Comparison of ENCODE assay signal across 16 cellular contexts in genomic region chr1:220696863-220697231, GRCh38. TPM values are rescaled to one million over a fixed set of nuclear protein-coding genes. Genes with fewer than 3 reads are reported as not detected.
A peak's percentile ranks its signal among the peaks of the same experiment; 100 is the strongest.
DNase-seq lines count a peak whose midpoint lies in the region; ATAC-seq and TF ChIP-seq lines count a peak whose summit lies in the region.
"Had no signal": no experiment of that assay in that cellular context is flagged by ENCODE, and none has a peak within 500 bp of the region (broad histone marks: within the 10 kb centered on the region; RNA-seq: fewer than 3 reads in every experiment).

No MANE protein-coding gene starts in this region.

- H2BK120ac ChIP-seq in IMR-90 (ENCODE audit: low read depth, low read length), result no peak overlapping the region

- H3K9me3 Mint-ChIP-seq in chondrocyte (ENCODE audit: low read depth) (no peaks in the 10 kb centered on the region), Calu3 (ENCODE audit: low read depth, unreplicated experiment) (no peaks in the 10 kb centered on the region)
- H3K9me3 Mint-ChIP-seq: activated CD8-positive, alpha-beta T cell treated with anti-CD3 and anti-CD28 coated beads for 36 hours; mesothelial cell of epicardium had no signal

- no peak overlapping the region for H3K4me3 ChIP-seq in IMR-90 (ENCODE audit: insufficient read depth, low read depth, low read length)
- H3K4me3 ChIP-seq: SJCRH30 had no signal

- H3K27me3 ChIP-seq in IMR-90 (ENCODE audit: control insufficient read depth, insufficient read depth, low read length), result peaks cover 20% of the 10 kb centered on the region
- H3K27me3 ChIP-seq: SJCRH30 had no signal

- no peak overlapping the region for H4K5ac ChIP-seq in IMR-90 (ENCODE audit: low read depth, low read length)

- no peak overlapping the region for H3K56ac ChIP-seq in IMR-90 (ENCODE audit: extremely low read depth, insufficient read depth, low read length)

- H3K27me3 Mint-ChIP-seq in chondrocyte (ENCODE audit: low read depth), result peaks cover 4% of the 10 kb centered on the region
- H3K27me3 Mint-ChIP-seq in Calu3 (ENCODE audit: unreplicated experiment), result no peaks in the 10 kb centered on the region

- H3K27ac Mint-ChIP-seq in chondrocyte (ENCODE audit: unreplicated experiment), result no peak overlapping the region
- no peak overlapping the region for H3K27ac Mint-ChIP-seq in Calu3 (ENCODE audit: unreplicated experiment)
- H3K27ac Mint-ChIP-seq: activated CD8-positive, alpha-beta T cell treated with anti-CD3 and anti-CD28 coated beads for 36 hours; mesothelial cell of epicardium had no signal

- H3K36me3 ChIP-seq in IMR-90 (ENCODE audit: control insufficient read depth, insufficient read depth, low read length), result no peaks in the 10 kb centered on the region
- H3K36me3 ChIP-seq: SJCRH30 had no signal

- H4K91ac ChIP-seq in IMR-90 (ENCODE audit: insufficient read depth, low read depth, low read length), result no peak overlapping the region

- H4K20me1 ChIP-seq in IMR-90 (ENCODE audit: insufficient read depth, low read length), result no peaks in the 10 kb centered on the region

- no peak overlapping the region for H2AFZ ChIP-seq in IMR-90 (replicated peaks; ENCODE audit: low read length, poor library complexity)
- H2AFZ ChIP-seq: parathyroid adenoma had no signal

- TF ChIP-seq CTCF in IMR-90 (conservative IDR thresholded peaks at IDR 0.05; ENCODE audit: low read depth, low read length), result no peak
- TF ChIP-seq CTCF in chondrocyte (IDR thresholded peaks at IDR 0.05), result no peak
- TF ChIP-seq CTCF in Calu3 (IDR thresholded peaks at IDR 0.05; ENCODE audit: unreplicated experiment), result no peak

- no peak overlapping the region for H2BK5ac ChIP-seq in IMR-90 (ENCODE audit: low read depth, low read length, poor library complexity, severe bottlenecking)

- H3K14ac ChIP-seq in IMR-90 (replicated peaks; ENCODE audit: low read depth, low read length), result no peak overlapping the region

- H3K4me3 Mint-ChIP-seq in chondrocyte (ENCODE audit: unreplicated experiment) (no peak overlapping the region), Calu3 (ENCODE audit: low read depth, unreplicated experiment) (no peak overlapping the region)
- H3K4me3 Mint-ChIP-seq: activated CD8-positive, alpha-beta T cell treated with anti-CD3 and anti-CD28 coated beads for 36 hours; mesothelial cell of epicardium had no signal

- no peaks in the 10 kb centered on the region for H3K9me3 ChIP-seq in IMR-90 (ENCODE audit: control insufficient read depth, insufficient read depth, low read length)
- H3K9me3 ChIP-seq: SJCRH30 had no signal

- in situ Hi-C loops in IMR-90 (cut with MboI; ENCODE audit: low sequenced_read_pairs), result no loop called here

- no peaks in the 10 kb centered on the region; the same call in 1 of the 2 replicates for H3K9me1 ChIP-seq in IMR-90 (ENCODE audit: insufficient read depth, low read length)

- H3K36me3 Mint-ChIP-seq in chondrocyte (ENCODE audit: low read depth), result peaks cover 2% of the 10 kb centered on the region
- H3K36me3 Mint-ChIP-seq in Calu3 (ENCODE audit: insufficient read depth, unreplicated experiment), result no peaks in the 10 kb centered on the region
- H3K36me3 Mint-ChIP-seq: mesothelial cell of epicardium had no signal

- CTCF ChIA-PET in IMR-90 (lab: Yijun Ruan, JAX), result interaction anchor here (0.8 kb wide), 1 partner anchor 36 kb away, joined by 3 read pairs; no protein-coding TSS in a partner anchor
- CTCF ChIA-PET in Calu3 (lab: Charles Lee), result interaction anchor here (1.6 kb wide), 1 partner anchor 36 kb away, joined by 4 read pairs; no protein-coding TSS in a partner anchor

- H3K4me1 Mint-ChIP-seq in chondrocyte (ENCODE audit: low read depth), result no peaks in the 10 kb centered on the region
- no peaks in the 10 kb centered on the region for H3K4me1 Mint-ChIP-seq in Calu3 (ENCODE audit: low read depth, unreplicated experiment)

- no peak for TF ChIP-seq RAD21 in IMR-90 (IDR thresholded peaks at IDR 0.05; ENCODE audit: low read length)

- WGBS in IMR-90 (ENCODE audit: extremely low coverage in 2 of 2, insufficient read length in 1 of 2), 2 experiments, result 43% methylated on average over 2 of the region's 9 CpGs; no CpG with 5 or more reads in 1 of the 2 experiments

- no peak overlapping the region for H2BK15ac ChIP-seq in IMR-90 (ENCODE audit: low read depth, low read length)

- H3K23ac ChIP-seq in IMR-90 (ENCODE audit: low read depth, low read length), result no peak overlapping the region

- dilution Hi-C loops in IMR-90 (cut with HindIII; ENCODE audit: low sequenced_read_pairs, unreplicated experiment), result no loop called here

- ATAC-seq in IMR-90 (ENCODE audit: low read depth), result no peak; the same call in 1 of the 2 replicates
- ATAC-seq: activated CD8-positive, alpha-beta T cell treated with anti-CD3 and anti-CD28 coated beads for 36 hours had no signal

- intact Hi-C loops in IMR-90 (cut with micrococcal nuclease), result no loop called here
- intact Hi-C loops in Calu3 (cut with micrococcal nuclease; ENCODE audit: unreplicated experiment), result no loop called here

- no peak overlapping the region for H3K4ac ChIP-seq in IMR-90 (ENCODE audit: low read depth, low read length)

- POLR2A ChIA-PET in IMR-90 (lab: Charles Lee; ENCODE audit: unreplicated experiment), result interaction anchor here (0.6 kb wide), 1 partner anchor 62 kb away, joined by 7 read pairs; no protein-coding TSS in a partner anchor

- no peaks in the 10 kb centered on the region for H3K79me1 ChIP-seq in IMR-90 (ENCODE audit: low read depth in 1 of 2, low read length in 2 of 2)

- no peak overlapping the region for H2AK9ac ChIP-seq in IMR-90 (replicated peaks; ENCODE audit: low read depth, low read length, poor library complexity)

- DNase-seq in Ammon's horn (ENCODE audit: low spot score) (peak; percentile 47), IMR-90 (peak; percentile 30), middle frontal gyrus (ENCODE audit: extremely low spot score, low spot score) (peak; percentile 53), chondrocyte (ENCODE audit: low spot score) (no peak), DMS114 treated with DMSO at 0.1 percent for 48 hours (lab: John Stamatoyannopoulos, UW; ENCODE audit: unreplicated experiment) (no peak), Calu3 (no peak), activated gamma-delta T cell (lab: John Stamatoyannopoulos, UW) (no peak)
- DNase-seq: activated CD8-positive, alpha-beta T cell treated with anti-CD3 and anti-CD28 coated beads for 36 hours; DMS79; NCI-H2171; NK-92 treated with Interleukin-12 subunit alpha and Interleukin-12 subunit beta, amount 100 ng/mL, for 24 hours; SJCRH30; stimulated activated CD4-positive, alpha-beta T cell treated with anti-CD3 and anti-CD28 coated beads, Interleukin-12 subunit alpha, Interleukin-12 subunit beta, amount 100 ng/mL, for 4 hours had no signal

- no peak overlapping the region for H3K9ac ChIP-seq in IMR-90 (ENCODE audit: low read depth, low read length)
- H3K9ac ChIP-seq: parathyroid adenoma had no signal

- H2BK20ac ChIP-seq in IMR-90 (ENCODE audit: low read depth, low read length), result no peak overlapping the region

- no TSS peak for BruUV-seq in IMR-90 (replicated peaks; lab: Mats Ljungman, UMichigan)
- no TSS peak for BruUV-seq in Calu3 (replicated peaks; lab: Mats Ljungman, UMichigan)

- H3K18ac ChIP-seq in IMR-90 (ENCODE audit: low read depth, low read length), result no peak overlapping the region

- no peak overlapping the region for H2AK5ac ChIP-seq in IMR-90 (ENCODE audit: low read depth, low read length)

- no peaks in the 10 kb centered on the region for H3K4me1 ChIP-seq in IMR-90 (ENCODE audit: control insufficient read depth, insufficient read depth, low read length)
- H3K4me1 ChIP-seq: parathyroid adenoma had no signal

- no peak overlapping the region for H3K4me2 ChIP-seq in IMR-90 (ENCODE audit: low read depth, low read length)

- no peak overlapping the region for H3K27ac ChIP-seq in IMR-90 (ENCODE audit: insufficient read depth, low read length)
- H3K27ac ChIP-seq in cingulate gyrus (ENCODE audit: low read depth, low read length), result peak overlapping the region; percentile 63
- H3K27ac ChIP-seq: parathyroid adenoma, SJCRH30 had no signal

- no peak overlapping the region for H4K8ac ChIP-seq in IMR-90 (ENCODE audit: low read depth in 2 of 2, low read length in 2 of 2)

- no peak for TF ChIP-seq POLR2A in IMR-90 (IDR thresholded peaks at IDR 0.05; ENCODE audit: low read depth, low read length)

TF ChIP-seq in IMR-90, 13 proteins besides CTCF, POLR2A, EP300 and RAD21 (continues in another document):
- TF ChIP-seq NFE2L2 (IDR thresholded peaks at IDR 0.05; ENCODE audit: low read depth, low read length) (no peak), ELK1 (IDR thresholded peaks at IDR 0.05; ENCODE audit: borderline replicate concordance, low read depth, low read length) (no peak), MAZ (IDR thresholded peaks at IDR 0.05; ENCODE audit: borderline replicate concordance, low read depth, low read length) (no peak), MAFK (IDR thresholded peaks at IDR 0.05; ENCODE audit: low read depth, low read length) (no peak), FOS (IDR thresholded peaks at IDR 0.05; ENCODE audit: low read depth, low read length) (no peak), CHD1 (IDR thresholded peaks at IDR 0.05; ENCODE audit: low read depth, low read length) (no peak), BHLHE40 (IDR thresholded peaks at IDR 0.05; ENCODE audit: low read depth, low read length) (no peak)

RNA-seq across cellular contexts. Expression of gene C1orf115, which starts 6.7 kb away (rescaled TPM):
- total RNA-seq in IMR-90 (2012; rRNA removed), result under 0.01 and 0.18 TPM in 2 replicates
- polyA plus RNA-seq in IMR-90 (2012; rRNA removed), result 0.06 and 0.07 TPM in 2 replicates
- polyA plus RNA-seq in IMR-90 (2012; cell fraction: cytosol; rRNA removed), result 0.05 and 0.08 TPM in 2 replicates
- polyA plus RNA-seq in IMR-90 (2012; cell fraction: nucleus; rRNA removed; ENCODE audit: low replicate concordance), result 0.03 and 0.05 TPM in 2 replicates
- total RNA-seq in chondrocyte, result 2.0 to 3.5 TPM (median 3.4 TPM) in 3 replicates
- total RNA-seq in Calu3 (2022), result 5.1 and 8.5 TPM in 2 replicates

RNA-seq across cellular contexts. Expression of gene MTARC2, which starts 51.3 kb away (rescaled TPM):
- total RNA-seq in IMR-90 (2012; rRNA removed), result 0.36 and 0.56 TPM in 2 replicates
- 2.6 TPM in 2 replicates for polyA plus RNA-seq in IMR-90 (2012; rRNA removed)
- 0.71 and 3.2 TPM in 2 replicates for polyA plus RNA-seq in IMR-90 (2012; cell fraction: cytosol; rRNA removed)
- 8.2 and 12.5 TPM in 2 replicates for polyA plus RNA-seq in IMR-90 (2012; cell fraction: nucleus; rRNA removed; ENCODE audit: low replicate concordance)
- 18.6 to 21.3 TPM (median 19.5 TPM) in 3 replicates for total RNA-seq in chondrocyte
- 9.1 and 16.4 TPM in 2 replicates for total RNA-seq in Calu3 (2022)
- total RNA-seq: activated CD8-positive, alpha-beta T cell treated with anti-CD3 and anti-CD28 coated beads for 36 hours had no signal

Comparison
In these comparisons a context has a peak if more than half of its experiments do, and no peak if none do; other contexts are left out.
1. DNase-seq: peak in Ammon's horn (single experiment), IMR-90 (single experiment) and middle frontal gyrus (single experiment); none in chondrocyte (single experiment), DMS114 treated with DMSO at 0.1 percent for 48 hours (single experiment), Calu3 (single experiment) and activated gamma-delta T cell (single experiment).